8 cellular contexts compared by ENCODE assay signal in the genomic region with DNA sequence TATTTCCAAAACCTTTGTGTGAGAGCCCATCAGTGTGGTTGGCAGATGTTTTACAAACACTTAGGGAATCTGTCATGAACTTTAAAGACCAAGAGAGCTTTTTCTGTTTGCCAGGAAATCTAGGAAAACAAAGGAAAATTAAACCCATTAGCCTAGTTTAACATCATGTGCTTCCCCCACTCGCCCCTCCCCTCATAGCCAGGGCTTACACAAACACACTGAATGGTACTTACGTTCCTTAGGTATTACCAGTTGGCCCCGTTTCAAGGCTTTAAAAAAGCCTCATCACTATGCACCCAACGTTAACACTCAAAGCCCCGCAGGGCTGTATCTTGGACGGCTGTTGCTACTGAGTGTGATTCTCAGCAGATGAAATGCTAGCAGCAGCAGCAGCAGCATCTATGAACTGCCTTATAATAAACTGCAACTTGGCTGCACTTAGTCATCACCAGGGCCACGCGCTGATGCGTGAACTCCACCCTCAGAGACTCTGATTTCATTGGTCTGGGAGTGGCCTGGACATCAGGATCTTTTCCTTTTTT. TPM values are rescaled to one million over a fixed set of nuclear protein-coding genes. Genes with fewer than 3 reads are reported as not detected.
DNase-seq lines count a peak whose midpoint lies in the region; ATAC-seq and TF ChIP-seq lines count a peak whose summit lies in the region.

No MANE protein-coding gene starts in this region.

- ATAC-seq in Right ventricle myocardium inferior (peak; percentile 40), left ventricle myocardium superior (peak; percentile 39), upper lobe of right lung (peak; percentile 88)
- ATAC-seq in activated CD4-positive, CD25-positive, alpha-beta regulatory T cell treated with anti-CD3 and anti-CD28 coated beads, Interleukin-2, amount 50 U/mL, for 24 hours, result peak; percentile 30 to 39

- H3K27ac ChIP-seq in upper lobe of right lung, result no peak overlapping the region

- H3K4me1 ChIP-seq in upper lobe of right lung, result peaks cover 19% of the 10 kb centered on the region

- H3K36me3 ChIP-seq in upper lobe of right lung, result no peaks in the 10 kb centered on the region

- H3K27me3 ChIP-seq in upper lobe of right lung, result no peaks in the 10 kb centered on the region

- TF ChIP-seq CTCF in upper lobe of right lung (IDR thresholded peaks at IDR 0.05), result no peak

- H3K9me3 ChIP-seq in upper lobe of right lung, result no peaks in the 10 kb centered on the region

- no peak overlapping the region for H3K4me3 ChIP-seq in upper lobe of right lung

- intact Hi-C loops in Right ventricle myocardium inferior (cut with DNase I) (loop anchor here (10.0 kb wide), 1 partner anchor 500 kb away; no protein-coding TSS in a partner anchor), cardiac septum (cut with DNase I) (no loop called here), left ventricle myocardium superior (cut with micrococcal nuclease) (no loop called here), upper lobe of right lung (cut with DNase I) (no loop called here)

- peak; percentile 65 for DNase-seq in Right ventricle myocardium inferior (ENCODE audit: missing footprints)
- no peak for DNase-seq in cardiac septum (ENCODE audit: low spot score)
- peak; percentile 97 for DNase-seq in NCI-H187 treated with DMSO at 0.1 percent for 48 hours (lab: John Stamatoyannopoulos, UW)
- peak; percentile 33 for DNase-seq in left ventricle myocardium superior
- DNase-seq in upper lobe of right lung, result no peak
- no peak for DNase-seq in NCI-H446 treated with DMSO at 0.1 percent for 48 hours (lab: John Stamatoyannopoulos, UW)
- DNase-seq in NOMO-1 treated with dmso at 0.1 percent for 144 hours (lab: John Stamatoyannopoulos, UW; ENCODE audit: unreplicated experiment), result no peak

RNA-seq across cellular contexts. Expression of gene TTC39C, which starts 20.1 kb away (rescaled TPM):
- total RNA-seq in Right ventricle myocardium inferior (4.0 TPM), cardiac septum (9.2 TPM), left ventricle myocardium superior (4.1 TPM), upper lobe of right lung (14.8 TPM)

Comparison
In these comparisons a context has a peak if more than half of its experiments do, and no peak if none do; other contexts are left out.
1. DNase-seq: peak in Right ventricle myocardium inferior (single experiment), NCI-H187 treated with DMSO at 0.1 percent for 48 hours (single experiment) and left ventricle myocardium superior (single experiment); none in cardiac septum (single experiment), upper lobe of right lung (single experiment), NCI-H446 treated with DMSO at 0.1 percent for 48 hours (single experiment) and NOMO-1 treated with dmso at 0.1 percent for 144 hours (single experiment).
2. ATAC-seq: peak in every context shown above with its lines; median percentile 88 in upper lobe of right lung; 40 in Right ventricle myocardium inferior; 39 in left ventricle myocardium superior; 34 in activated CD4-positive, CD25-positive, alpha-beta regulatory T cell treated with anti-CD3 and anti-CD28 coated beads, Interleukin-2, amount 50 U/mL, for 24 hours.